Comparison of ENCODE assay signal across 22 cellular contexts in genomic region chr1:97739596-97740103, GRCh38.
"Had no signal": no experiment of that assay in that cellular context is flagged by ENCODE, and none has a peak within 500 bp of the region (broad histone marks: within the 10 kb centered on the region; RNA-seq: fewer than 3 reads in every experiment).

No MANE protein-coding gene starts in this region.

- H3K9me3 ChIP-seq: gastroesophageal sphincter, heart right ventricle, mucosa of descending colon, tibial artery had no signal

- DNase-seq: activated B cell treated with CpG ODN at 0.5 μM for 24 hours; activated CD4-positive, alpha-beta T cell treated with anti-CD3 and anti-CD28 coated beads for 48 hours; activated CD8-positive, alpha-beta T cell treated with anti-CD3 and anti-CD28 coated beads for 36 hours; activated gamma-delta T cell treated with Interleukin-2 at 50 U/mL for 16 hours; activated T-cell treated with anti-CD3 and anti-CD28 coated beads, Interleukin-2, amount 50 U/mL, for 72 hours; amygdala; brain microvascular endothelial cell; effector CD8-positive, alpha-beta T cell; heart right ventricle; mucosa of descending colon; naive thymus-derived CD4-positive, alpha-beta T cell; posterior cingulate gyrus; stimulated activated CD4-positive, alpha-beta T cell treated with anti-CD3 and anti-CD28 coated beads, Interleukin-15, amount 100 ng/mL, for 24 hours; stimulated activated CD4-positive, alpha-beta T cell treated with anti-CD3 and anti-CD28 coated beads, Interleukin-4, amount 100 ng/mL, for 1 hour; stimulated activated naive B cell treated with anti-CD40 and anti-IgM and Interleukin-4, amounts not matched to agents 10 μg/mL and 1 μg/mL and 100 μg/mL, for 72 hours; tibial artery had no signal

- H3K27ac ChIP-seq: brain microvascular endothelial cell, gastroesophageal sphincter, heart right ventricle, tibial artery had no signal

- H3K36me3 ChIP-seq: brain microvascular endothelial cell, gastroesophageal sphincter, tibial artery had no signal

- H3K9me3 Mint-ChIP-seq: activated B cell treated with CpG ODN at 0.5 μM for 24 hours; activated CD8-positive, alpha-beta T cell treated with anti-CD3 and anti-CD28 coated beads for 36 hours; activated T-cell treated with anti-CD3 and anti-CD28 coated beads, Interleukin-2, amount 50 U/mL, for 72 hours; naive thymus-derived CD4-positive, alpha-beta T cell; stimulated activated naive B cell treated with anti-CD40 and anti-IgM and Interleukin-4, amounts not matched to agents 10 μg/mL and 1 μg/mL and 100 μg/mL, for 72 hours; T-helper 2 cell treated with Interferon-gamma antibody and Interleukin-4, amounts not matched to agents 5 μg/mL and 100 μg/mL, for 36 hours had no signal

- H3K4me3 ChIP-seq: gastroesophageal sphincter, heart right ventricle, mucosa of descending colon, tibial artery had no signal

- H3K4me3 Mint-ChIP-seq: activated B cell treated with CpG ODN at 0.5 μM for 24 hours; activated CD8-positive, alpha-beta T cell treated with anti-CD3 and anti-CD28 coated beads for 36 hours; activated naive CD8-positive, alpha-beta T cell; activated T-cell treated with anti-CD3 and anti-CD28 coated beads, Interleukin-2, amount 50 U/mL, for 72 hours; naive thymus-derived CD4-positive, alpha-beta T cell; stimulated activated naive B cell treated with anti-CD40 and anti-IgM and Interleukin-4, amounts not matched to agents 10 μg/mL and 1 μg/mL and 100 μg/mL, for 72 hours; T-helper 2 cell treated with Interferon-gamma antibody and Interleukin-4, amounts not matched to agents 5 μg/mL and 100 μg/mL, for 36 hours had no signal

- H3K27me3 ChIP-seq: brain microvascular endothelial cell, gastroesophageal sphincter, heart right ventricle, tibial artery had no signal

- H3K36me3 Mint-ChIP-seq: stimulated activated naive B cell treated with anti-CD40 and anti-IgM and Interleukin-4, amounts not matched to agents 10 μg/mL and 1 μg/mL and 100 μg/mL, for 72 hours had no signal

- H3K4me1 ChIP-seq: gastroesophageal sphincter, heart right ventricle had no signal

- FAIRE-seq: endothelial cell of umbilical vein, urothelium cell line had no signal

- H3K27ac Mint-ChIP-seq: activated B cell treated with CpG ODN at 0.5 μM for 24 hours; activated CD8-positive, alpha-beta T cell treated with anti-CD3 and anti-CD28 coated beads for 36 hours; activated naive CD8-positive, alpha-beta T cell; activated T-cell treated with anti-CD3 and anti-CD28 coated beads, Interleukin-2, amount 50 U/mL, for 72 hours; naive thymus-derived CD4-positive, alpha-beta T cell; stimulated activated naive B cell treated with anti-CD40 and anti-IgM and Interleukin-4, amounts not matched to agents 10 μg/mL and 1 μg/mL and 100 μg/mL, for 72 hours; T-helper 2 cell treated with Interferon-gamma antibody and Interleukin-4, amounts not matched to agents 5 μg/mL and 100 μg/mL, for 36 hours had no signal

- ATAC-seq: activated CD8-positive, alpha-beta T cell treated with anti-CD3 and anti-CD28 coated beads for 36 hours; activated T-cell treated with anti-CD3 and anti-CD28 coated beads, Interleukin-2, amount 50 U/mL, for 72 hours; gastroesophageal sphincter; heart right ventricle; left lobe of liver; mucosa of descending colon; naive thymus-derived CD4-positive, alpha-beta T cell; stimulated activated naive B cell treated with anti-CD40 and anti-IgM and Interleukin-4, amounts not matched to agents 10 μg/mL and 1 μg/mL and 100 μg/mL, for 72 hours had no signal

- H3K27me3 Mint-ChIP-seq: activated B cell treated with CpG ODN at 0.5 μM for 24 hours; activated CD8-positive, alpha-beta T cell treated with anti-CD3 and anti-CD28 coated beads for 36 hours; activated naive CD8-positive, alpha-beta T cell; naive thymus-derived CD4-positive, alpha-beta T cell; stimulated activated naive B cell treated with anti-CD40 and anti-IgM and Interleukin-4, amounts not matched to agents 10 μg/mL and 1 μg/mL and 100 μg/mL, for 72 hours had no signal
